1 cellular context compared by ENCODE assay signal in the genomic region with DNA sequence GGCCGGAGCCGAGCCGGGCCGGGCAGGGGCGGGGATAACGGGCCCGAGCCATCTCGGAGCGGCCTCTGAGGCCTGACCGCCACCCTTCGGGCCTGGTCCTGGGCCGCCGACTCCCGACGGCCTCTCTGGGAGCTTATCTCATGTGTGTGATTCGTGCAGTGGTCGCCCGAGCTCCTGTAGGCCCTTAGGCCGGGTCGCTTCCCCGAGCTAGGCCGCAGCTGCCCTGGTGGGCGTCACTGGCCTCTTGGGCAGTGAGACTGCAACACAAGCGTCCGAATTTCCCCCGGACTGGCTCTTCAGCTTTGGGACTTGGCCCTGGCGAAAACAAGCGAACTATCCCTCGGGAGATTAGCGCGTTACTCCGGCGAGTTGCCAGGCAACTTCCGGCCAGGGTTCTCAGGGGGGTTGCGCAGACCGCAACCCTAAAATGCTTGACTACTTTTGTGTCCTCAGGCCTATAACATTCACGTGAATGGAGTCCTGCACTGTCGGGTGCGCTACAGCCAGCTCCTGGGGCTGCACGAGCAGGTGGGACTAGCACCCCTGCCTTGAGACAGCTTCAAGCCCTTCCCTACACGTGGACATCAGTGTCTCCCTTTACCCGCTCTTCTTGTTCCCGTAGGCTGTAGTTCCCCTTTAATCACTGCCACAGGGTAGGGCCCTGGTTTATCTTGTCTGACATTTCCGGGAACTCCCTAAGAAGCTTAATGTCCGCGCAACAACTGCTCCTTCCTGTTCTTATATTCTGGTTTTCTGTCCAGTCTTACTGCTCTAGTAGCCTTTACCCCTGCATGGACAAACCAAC.
TF ChIP-seq lines count a peak whose summit lies in the region.

No MANE protein-coding gene starts in this region.

TF ChIP-seq in HepG2, 621 proteins besides CTCF, POLR2A, EP300 and RAD21 (continues in another document):
- TF ChIP-seq NFKB2 (CRISPR knock-in tag; IDR thresholded peaks at IDR 0.05; ENCODE audit: borderline replicate concordance), result no peak
- TF ChIP-seq ZNF841 (CRISPR knock-in tag; IDR thresholded peaks at IDR 0.05; ENCODE audit: borderline replicate concordance), result no peak
- TF ChIP-seq ZNF660 (CRISPR knock-in tag; IDR thresholded peaks at IDR 0.05; ENCODE audit: borderline replicate concordance, low read depth), result 0 out of 2 replicates have a peak, but pooled peaks have one; percentile 2
- TF ChIP-seq GFI1 (CRISPR knock-in tag; IDR thresholded peaks at IDR 0.05; ENCODE audit: borderline replicate concordance), result no peak; the same call in 1 of the 2 replicates
- no peak for TF ChIP-seq TCF12 (IDR thresholded peaks at IDR 0.05)
- no peak for TF ChIP-seq TCF12 (CRISPR knock-in tag; IDR thresholded peaks at IDR 0.05)
- 0 out of 2 replicates have a peak, but pooled peaks have one; percentile 10 for TF ChIP-seq ZFP37 (CRISPR knock-in tag; IDR thresholded peaks at IDR 0.05; ENCODE audit: borderline replicate concordance)
- peak; percentile 96 for TF ChIP-seq ZFY (CRISPR knock-in tag; IDR thresholded peaks at IDR 0.05)
- TF ChIP-seq, protein P1, sequence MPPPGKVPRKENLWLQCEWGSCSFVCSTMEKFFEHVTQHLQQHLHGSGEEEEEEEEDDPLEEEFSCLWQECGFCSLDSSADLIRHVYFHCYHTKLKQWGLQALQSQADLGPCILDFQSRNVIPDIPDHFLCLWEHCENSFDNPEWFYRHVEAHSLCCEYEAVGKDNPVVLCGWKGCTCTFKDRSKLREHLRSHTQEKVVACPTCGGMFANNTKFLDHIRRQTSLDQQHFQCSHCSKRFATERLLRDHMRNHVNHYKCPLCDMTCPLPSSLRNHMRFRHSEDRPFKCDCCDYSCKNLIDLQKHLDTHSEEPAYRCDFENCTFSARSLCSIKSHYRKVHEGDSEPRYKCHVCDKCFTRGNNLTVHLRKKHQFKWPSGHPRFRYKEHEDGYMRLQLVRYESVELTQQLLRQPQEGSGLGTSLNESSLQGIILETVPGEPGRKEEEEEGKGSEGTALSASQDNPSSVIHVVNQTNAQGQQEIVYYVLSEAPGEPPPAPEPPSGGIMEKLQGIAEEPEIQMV (CRISPR knock-in tag; IDR thresholded peaks at IDR 0.05; ENCODE audit: low read depth), result no peak
- TF ChIP-seq, protein P2, sequence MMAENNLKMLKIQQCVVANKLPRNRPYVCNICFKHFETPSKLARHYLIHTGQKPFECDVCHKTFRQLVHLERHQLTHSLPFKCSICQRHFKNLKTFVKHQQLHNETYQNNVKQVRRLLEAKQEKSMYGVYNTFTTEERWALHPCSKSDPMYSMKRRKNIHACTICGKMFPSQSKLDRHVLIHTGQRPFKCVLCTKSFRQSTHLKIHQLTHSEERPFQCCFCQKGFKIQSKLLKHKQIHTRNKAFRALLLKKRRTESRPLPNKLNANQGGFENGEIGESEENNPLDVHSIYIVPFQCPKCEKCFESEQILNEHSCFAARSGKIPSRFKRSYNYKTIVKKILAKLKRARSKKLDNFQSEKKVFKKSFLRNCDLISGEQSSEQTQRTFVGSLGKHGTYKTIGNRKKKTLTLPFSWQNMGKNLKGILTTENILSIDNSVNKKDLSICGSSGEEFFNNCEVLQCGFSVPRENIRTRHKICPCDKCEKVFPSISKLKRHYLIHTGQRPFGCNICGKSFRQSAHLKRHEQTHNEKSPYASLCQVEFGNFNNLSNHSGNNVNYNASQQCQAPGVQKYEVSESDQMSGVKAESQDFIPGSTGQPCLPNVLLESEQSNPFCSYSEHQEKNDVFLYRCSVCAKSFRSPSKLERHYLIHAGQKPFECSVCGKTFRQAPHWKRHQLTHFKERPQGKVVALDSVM (CRISPR knock-in tag; IDR thresholded peaks at IDR 0.05), result no peak
- TF ChIP-seq ZBTB7B (CRISPR knock-in tag; IDR thresholded peaks at IDR 0.05), result no peak
- TF ChIP-seq, protein P3, sequence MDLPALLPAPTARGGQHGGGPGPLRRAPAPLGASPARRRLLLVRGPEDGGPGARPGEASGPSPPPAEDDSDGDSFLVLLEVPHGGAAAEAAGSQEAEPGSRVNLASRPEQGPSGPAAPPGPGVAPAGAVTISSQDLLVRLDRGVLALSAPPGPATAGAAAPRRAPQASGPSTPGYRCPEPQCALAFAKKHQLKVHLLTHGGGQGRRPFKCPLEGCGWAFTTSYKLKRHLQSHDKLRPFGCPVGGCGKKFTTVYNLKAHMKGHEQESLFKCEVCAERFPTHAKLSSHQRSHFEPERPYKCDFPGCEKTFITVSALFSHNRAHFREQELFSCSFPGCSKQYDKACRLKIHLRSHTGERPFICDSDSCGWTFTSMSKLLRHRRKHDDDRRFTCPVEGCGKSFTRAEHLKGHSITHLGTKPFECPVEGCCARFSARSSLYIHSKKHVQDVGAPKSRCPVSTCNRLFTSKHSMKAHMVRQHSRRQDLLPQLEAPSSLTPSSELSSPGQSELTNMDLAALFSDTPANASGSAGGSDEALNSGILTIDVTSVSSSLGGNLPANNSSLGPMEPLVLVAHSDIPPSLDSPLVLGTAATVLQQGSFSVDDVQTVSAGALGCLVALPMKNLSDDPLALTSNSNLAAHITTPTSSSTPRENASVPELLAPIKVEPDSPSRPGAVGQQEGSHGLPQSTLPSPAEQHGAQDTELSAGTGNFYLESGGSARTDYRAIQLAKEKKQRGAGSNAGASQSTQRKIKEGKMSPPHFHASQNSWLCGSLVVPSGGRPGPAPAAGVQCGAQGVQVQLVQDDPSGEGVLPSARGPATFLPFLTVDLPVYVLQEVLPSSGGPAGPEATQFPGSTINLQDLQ (CRISPR knock-in tag; IDR thresholded peaks at IDR 0.05), result no peak
- TF ChIP-seq ZNF577 (CRISPR knock-in tag; IDR thresholded peaks at IDR 0.05; ENCODE audit: borderline replicate concordance, low read depth), result 0 out of 2 replicates have a peak, but pooled peaks have one; percentile 14
- no peak for TF ChIP-seq ZNF713 (CRISPR knock-in tag; IDR thresholded peaks at IDR 0.05)
- TF ChIP-seq, protein P4, sequence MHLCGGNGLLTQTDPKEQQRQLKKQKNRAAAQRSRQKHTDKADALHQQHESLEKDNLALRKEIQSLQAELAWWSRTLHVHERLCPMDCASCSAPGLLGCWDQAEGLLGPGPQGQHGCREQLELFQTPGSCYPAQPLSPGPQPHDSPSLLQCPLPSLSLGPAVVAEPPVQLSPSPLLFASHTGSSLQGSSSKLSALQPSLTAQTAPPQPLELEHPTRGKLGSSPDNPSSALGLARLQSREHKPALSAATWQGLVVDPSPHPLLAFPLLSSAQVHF (CRISPR knock-in tag; IDR thresholded peaks at IDR 0.05), result peak; percentile 70; the same call in 1 of the 2 replicates
- no peak; the same call in 1 of the 2 replicates for TF ChIP-seq ZNF792 (CRISPR knock-in tag; IDR thresholded peaks at IDR 0.05)
- TF ChIP-seq SIX4 (CRISPR knock-in tag; IDR thresholded peaks at IDR 0.05), result no peak
- TF ChIP-seq SMC3 (IDR thresholded peaks at IDR 0.05; ENCODE audit: low read length), result no peak
- TF ChIP-seq ZNF225 (CRISPR knock-in tag; IDR thresholded peaks at IDR 0.05), result no peak
- TF ChIP-seq, protein P5, sequence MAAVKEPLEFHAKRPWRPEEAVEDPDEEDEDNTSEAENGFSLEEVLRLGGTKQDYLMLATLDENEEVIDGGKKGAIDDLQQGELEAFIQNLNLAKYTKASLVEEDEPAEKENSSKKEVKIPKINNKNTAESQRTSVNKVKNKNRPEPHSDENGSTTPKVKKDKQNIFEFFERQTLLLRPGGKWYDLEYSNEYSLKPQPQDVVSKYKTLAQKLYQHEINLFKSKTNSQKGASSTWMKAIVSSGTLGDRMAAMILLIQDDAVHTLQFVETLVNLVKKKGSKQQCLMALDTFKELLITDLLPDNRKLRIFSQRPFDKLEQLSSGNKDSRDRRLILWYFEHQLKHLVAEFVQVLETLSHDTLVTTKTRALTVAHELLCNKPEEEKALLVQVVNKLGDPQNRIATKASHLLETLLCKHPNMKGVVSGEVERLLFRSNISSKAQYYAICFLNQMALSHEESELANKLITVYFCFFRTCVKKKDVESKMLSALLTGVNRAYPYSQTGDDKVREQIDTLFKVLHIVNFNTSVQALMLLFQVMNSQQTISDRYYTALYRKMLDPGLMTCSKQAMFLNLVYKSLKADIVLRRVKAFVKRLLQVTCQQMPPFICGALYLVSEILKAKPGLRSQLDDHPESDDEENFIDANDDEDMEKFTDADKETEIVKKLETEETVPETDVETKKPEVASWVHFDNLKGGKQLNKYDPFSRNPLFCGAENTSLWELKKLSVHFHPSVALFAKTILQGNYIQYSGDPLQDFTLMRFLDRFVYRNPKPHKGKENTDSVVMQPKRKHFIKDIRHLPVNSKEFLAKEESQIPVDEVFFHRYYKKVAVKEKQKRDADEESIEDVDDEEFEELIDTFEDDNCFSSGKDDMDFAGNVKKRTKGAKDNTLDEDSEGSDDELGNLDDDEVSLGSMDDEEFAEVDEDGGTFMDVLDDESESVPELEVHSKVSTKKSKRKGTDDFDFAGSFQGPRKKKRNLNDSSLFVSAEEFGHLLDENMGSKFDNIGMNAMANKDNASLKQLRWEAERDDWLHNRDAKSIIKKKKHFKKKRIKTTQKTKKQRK (IDR thresholded peaks at IDR 0.05; ENCODE audit: low read length), result no peak
- TF ChIP-seq, protein P6, sequence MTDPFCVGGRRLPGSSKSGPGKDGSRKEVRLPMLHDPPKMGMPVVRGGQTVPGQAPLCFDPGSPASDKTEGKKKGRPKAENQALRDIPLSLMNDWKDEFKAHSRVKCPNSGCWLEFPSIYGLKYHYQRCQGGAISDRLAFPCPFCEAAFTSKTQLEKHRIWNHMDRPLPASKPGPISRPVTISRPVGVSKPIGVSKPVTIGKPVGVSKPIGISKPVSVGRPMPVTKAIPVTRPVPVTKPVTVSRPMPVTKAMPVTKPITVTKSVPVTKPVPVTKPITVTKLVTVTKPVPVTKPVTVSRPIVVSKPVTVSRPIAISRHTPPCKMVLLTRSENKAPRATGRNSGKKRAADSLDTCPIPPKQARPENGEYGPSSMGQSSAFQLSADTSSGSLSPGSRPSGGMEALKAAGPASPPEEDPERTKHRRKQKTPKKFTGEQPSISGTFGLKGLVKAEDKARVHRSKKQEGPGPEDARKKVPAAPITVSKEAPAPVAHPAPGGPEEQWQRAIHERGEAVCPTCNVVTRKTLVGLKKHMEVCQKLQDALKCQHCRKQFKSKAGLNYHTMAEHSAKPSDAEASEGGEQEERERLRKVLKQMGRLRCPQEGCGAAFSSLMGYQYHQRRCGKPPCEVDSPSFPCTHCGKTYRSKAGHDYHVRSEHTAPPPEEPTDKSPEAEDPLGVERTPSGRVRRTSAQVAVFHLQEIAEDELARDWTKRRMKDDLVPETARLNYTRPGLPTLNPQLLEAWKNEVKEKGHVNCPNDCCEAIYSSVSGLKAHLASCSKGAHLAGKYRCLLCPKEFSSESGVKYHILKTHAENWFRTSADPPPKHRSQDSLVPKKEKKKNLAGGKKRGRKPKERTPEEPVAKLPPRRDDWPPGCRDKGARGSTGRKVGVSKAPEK (CRISPR knock-in tag; IDR thresholded peaks at IDR 0.05; ENCODE audit: borderline replicate concordance), result no peak
- TF ChIP-seq ISL2 (CRISPR knock-in tag; IDR thresholded peaks at IDR 0.05), result no peak
- TF ChIP-seq, protein P7, sequence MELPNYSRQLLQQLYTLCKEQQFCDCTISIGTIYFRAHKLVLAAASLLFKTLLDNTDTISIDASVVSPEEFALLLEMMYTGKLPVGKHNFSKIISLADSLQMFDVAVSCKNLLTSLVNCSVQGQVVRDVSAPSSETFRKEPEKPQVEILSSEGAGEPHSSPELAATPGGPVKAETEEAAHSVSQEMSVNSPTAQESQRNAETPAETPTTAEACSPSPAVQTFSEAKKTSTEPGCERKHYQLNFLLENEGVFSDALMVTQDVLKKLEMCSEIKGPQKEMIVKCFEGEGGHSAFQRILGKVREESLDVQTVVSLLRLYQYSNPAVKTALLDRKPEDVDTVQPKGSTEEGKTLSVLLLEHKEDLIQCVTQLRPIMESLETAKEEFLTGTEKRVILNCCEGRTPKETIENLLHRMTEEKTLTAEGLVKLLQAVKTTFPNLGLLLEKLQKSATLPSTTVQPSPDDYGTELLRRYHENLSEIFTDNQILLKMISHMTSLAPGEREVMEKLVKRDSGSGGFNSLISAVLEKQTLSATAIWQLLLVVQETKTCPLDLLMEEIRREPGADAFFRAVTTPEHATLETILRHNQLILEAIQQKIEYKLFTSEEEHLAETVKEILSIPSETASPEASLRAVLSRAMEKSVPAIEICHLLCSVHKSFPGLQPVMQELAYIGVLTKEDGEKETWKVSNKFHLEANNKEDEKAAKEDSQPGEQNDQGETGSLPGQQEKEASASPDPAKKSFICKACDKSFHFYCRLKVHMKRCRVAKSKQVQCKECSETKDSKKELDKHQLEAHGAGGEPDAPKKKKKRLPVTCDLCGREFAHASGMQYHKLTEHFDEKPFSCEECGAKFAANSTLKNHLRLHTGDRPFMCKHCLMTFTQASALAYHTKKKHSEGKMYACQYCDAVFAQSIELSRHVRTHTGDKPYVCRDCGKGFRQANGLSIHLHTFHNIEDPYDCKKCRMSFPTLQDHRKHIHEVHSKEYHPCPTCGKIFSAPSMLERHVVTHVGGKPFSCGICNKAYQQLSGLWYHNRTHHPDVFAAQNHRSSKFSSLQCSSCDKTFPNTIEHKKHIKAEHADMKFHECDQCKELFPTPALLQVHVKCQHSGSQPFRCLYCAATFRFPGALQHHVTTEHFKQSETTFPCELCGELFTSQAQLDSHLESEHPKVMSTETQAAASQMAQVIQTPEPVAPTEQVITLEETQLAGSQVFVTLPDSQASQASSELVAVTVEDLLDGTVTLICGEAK (IDR thresholded peaks at IDR 0.05), result no peak
- TF ChIP-seq, protein P7 (CRISPR knock-in tag; IDR thresholded peaks at IDR 0.05), result no peak; the same call in 1 of the 2 replicates
- peak; percentile 16; the same call in 1 of the 2 replicates for TF ChIP-seq ZNF350 (CRISPR knock-in tag; IDR thresholded peaks at IDR 0.05; ENCODE audit: borderline replicate concordance, low read depth)
- TF ChIP-seq IRF2 (CRISPR knock-in tag; IDR thresholded peaks at IDR 0.05), result no peak
- no peak for TF ChIP-seq TBX3 (IDR thresholded peaks at IDR 0.05; ENCODE audit: borderline replicate concordance)
- TF ChIP-seq ZNF180 (CRISPR knock-in tag; IDR thresholded peaks at IDR 0.05; ENCODE audit: borderline replicate concordance, low read depth), result no peak
- TF ChIP-seq SRSF1 (optimal IDR thresholded peaks at IDR 0.05; ENCODE audit: low read depth, low read length), result no peak
- no peak; the same call in 1 of the 2 replicates for TF ChIP-seq ZNF317 (CRISPR knock-in tag; IDR thresholded peaks at IDR 0.05)
